ENCODE assay signal across 10 cellular contexts in genomic region chr2:74003494-74004211, GRCh38. TPM values are rescaled to one million over a fixed set of nuclear protein-coding genes. Genes with fewer than 3 reads are reported as not detected.
DNase-seq lines count a peak whose midpoint lies in the region; ATAC-seq and TF ChIP-seq lines count a peak whose summit lies in the region.
"Had no signal": no experiment of that assay in that cellular context is flagged by ENCODE, and none has a peak within 500 bp of the region (broad histone marks: within the 10 kb centered on the region; RNA-seq: fewer than 3 reads in every experiment).

No MANE protein-coding gene starts in this region.

- H3K36me3 Mint-ChIP-seq in naive B cell = no peaks in the 10 kb centered on the region

- H3K4me1 ChIP-seq in BE2C (peaks cover 24% of the 10 kb centered on the region), HUES48 (ENCODE audit: control insufficient read depth, insufficient read depth, low read length) (peaks cover 64% of the 10 kb centered on the region)

- no peak overlapping the region for H3K9ac ChIP-seq in HUES48 (ENCODE audit: low read depth, low read length)

- TF ChIP-seq CTCF in BE2C (IDR thresholded peaks at IDR 0.05; ENCODE audit: low read depth, low read length) (no peak), cardiac fibroblast (IDR thresholded peaks at IDR 0.05; ENCODE audit: low read depth, low read length) (no peak)

- H3K9me3 Mint-ChIP-seq in naive B cell = no peaks in the 10 kb centered on the region

- H3K27ac Mint-ChIP-seq in naive B cell = peak overlapping the region in 1 of 6 donors; percentile 76

- no peaks in the 10 kb centered on the region for H3K27me3 Mint-ChIP-seq in naive B cell

- H3K36me3 ChIP-seq in BE2C (no peaks in the 10 kb centered on the region), HUES48 (ENCODE audit: control insufficient read depth, insufficient read depth, low read length) (peaks cover 13% of the 10 kb centered on the region)

- H3K4me3 ChIP-seq in BE2C (ENCODE audit: low read depth, low read length) (peak overlapping the region; percentile 73), HUES48 (ENCODE audit: low read depth, low read length) (peak overlapping the region; percentile 85), cardiac fibroblast (replicated peaks in 1 of 2; ENCODE audit: low read depth in 2 of 2, low read length in 2 of 2) (peak overlapping the region; percentile 58 to 73)

- peaks cover 67 to 82% (median 74%) of the 10 kb centered on the region in 3 donors for H3K4me1 Mint-ChIP-seq in naive B cell

- H3K4me3 Mint-ChIP-seq in naive B cell = peak overlapping the region; percentile 12 to 78 (median 50)

- DNase-seq in BE2C (no peak), cardiac fibroblast (ENCODE audit: low read depth in 2 of 2) (peak; percentile 65 to 89), naive B cell (no peak), midbrain (lab: John Stamatoyannopoulos, UW) (no peak), HK-2 (ENCODE audit: unreplicated experiment) (no peak), retina (no peak), NCI-H1092 (lab: John Stamatoyannopoulos, UW) (no peak)

- H3K9me3 ChIP-seq in BE2C (no peaks in the 10 kb centered on the region), HUES48 (ENCODE audit: control insufficient read depth, insufficient read depth, low read length) (no peaks in the 10 kb centered on the region)

- peak overlapping the region; percentile 93 for H3K27ac ChIP-seq in HUES48 (ENCODE audit: low read depth, low read length)
- H3K27ac ChIP-seq: epithelial cell of prostate, HL-60 had no signal

- H3K27me3 ChIP-seq in BE2C (no peaks in the 10 kb centered on the region), HUES48 (ENCODE audit: control insufficient read depth, insufficient read depth, low read length) (0 out of 2 replicates have a peak, but pooled peaks cover 4% of the 10 kb centered on the region)

- no peak for ATAC-seq in naive B cell (ENCODE audit: low read depth in 2 of 2)

RNA-seq across cellular contexts. Expression of gene TET3, which starts 18.9 kb away (rescaled TPM):
- polyA plus RNA-seq in BE2C (2012; ENCODE audit: insufficient read depth, insufficient read length, low read depth) = 14.6 TPM
- polyA plus RNA-seq in naive B cell (ENCODE audit: low read depth in 6 of 6) = 1 to 10 TPM in 1 of 6 donors, under 1 TPM in 5; 0.03 to 1.2 (median 0.53) TPM

Comparison
In these comparisons a context has a peak if more than half of its experiments do, and no peak if none do; other contexts are left out.
1. DNase-seq: peak in cardiac fibroblast (2 of 2); none in BE2C (single experiment), naive B cell (single experiment), midbrain (single experiment), HK-2 (single experiment), retina (single experiment) and NCI-H1092 (single experiment).
2. Peak in every context shown above with its lines, with median percentiles within 50 percentile points of each other: H3K4me3 ChIP-seq.